ENCODE assay signal across 8 cellular contexts in genomic region chr6:29649701-29650673, GRCh38. TPM values are rescaled to one million over a fixed set of nuclear protein-coding genes. Genes with fewer than 3 reads are reported as not detected.
DNase-seq lines count a peak whose midpoint lies in the region; ATAC-seq and TF ChIP-seq lines count a peak whose summit lies in the region.

No MANE protein-coding gene starts in this region.

- no peaks in the 10 kb centered on the region for H3K27me3 ChIP-seq in liver (ENCODE audit: control insufficient read depth in 4 of 4, insufficient read depth in 4 of 4, low read length in 3 of 4)

- no peaks in the 10 kb centered on the region for H3K9me3 ChIP-seq in liver (ENCODE audit: control insufficient read depth in 4 of 4, low read length in 3 of 4)

- ATAC-seq in GM19328 (IDR thresholded peaks at IDR 0.05; ENCODE audit: unreplicated experiment) (peak; percentile 94), HG03520 (IDR thresholded peaks at IDR 0.05; ENCODE audit: unreplicated experiment) (peak; percentile 93)

- TF ChIP-seq CTCF in C4-2B (conservative IDR thresholded peaks at IDR 0.05) (peak; percentile 95), liver (IDR thresholded peaks at IDR 0.05; ENCODE audit: low read depth, low read length, missing input control) (peak; percentile 95)

- peak overlapping the region; percentile 59 for H3K27ac ChIP-seq in C4-2B
- peak overlapping the region; percentile 95 to 96 for H3K27ac ChIP-seq in liver (ENCODE audit: low read depth in 1 of 2, low read length in 2 of 2)

- DNase-seq in NCI-H526 treated with DMSO at 0.1 percent for 48 hours (lab: John Stamatoyannopoulos, UW) (peak; percentile 91), dermis blood vessel endothelial cell (peak; percentile 98)
- DNase-seq in activated CD4-positive, alpha-beta T cell treated with anti-CD3 and anti-CD28 coated beads, Interleukin-2, amount 50 U/mL, for 1 hour, result peak; percentile 99
- peak; percentile 99 for DNase-seq in stimulated activated CD4-positive, alpha-beta T cell treated with anti-CD3 and anti-CD28 coated beads, Interleukin-4, amount 100 ng/mL, for 24 hours

- peaks cover 0 to 4% (median 3%) of the 10 kb centered on the region in 4 donors for H3K4me1 ChIP-seq in liver (ENCODE audit: control insufficient read depth in 4 of 4, insufficient read depth in 4 of 4, low read length in 3 of 4)

- peak; percentile 46 to 63 for TF ChIP-seq RAD21 in liver (IDR thresholded peaks at IDR 0.05)

- peak overlapping the region; percentile 88 to 92 for H3K9ac ChIP-seq in liver (ENCODE audit: low read depth in 1 of 2, low read length in 2 of 2)

- H3K4me3 ChIP-seq in liver (ENCODE audit: low read depth in 1 of 3, low read length in 3 of 3), result peak overlapping the region; percentile 48 to 73 (median 72)

- no peaks in the 10 kb centered on the region for H3K36me3 ChIP-seq in liver (ENCODE audit: control insufficient read depth in 4 of 4, insufficient read depth in 3 of 4, low read depth in 1 of 4, low read length in 3 of 4)

- WGBS in liver, result 5% methylated on average over 33 of the region's 33 CpGs

TF ChIP-seq in liver, 16 proteins besides CTCF, POLR2A, EP300 and RAD21:
- TF ChIP-seq RXRA (IDR thresholded peaks at IDR 0.05) (peak; percentile 52 to 65), JUND (IDR thresholded peaks at IDR 0.05) (peak in 1 of 2 donors; percentile 36), GABPA (IDR thresholded peaks at IDR 0.05 in 1 of 2, conservative IDR thresholded peaks at IDR 0.05 in 1 of 2) (no peak), ATF3 (IDR thresholded peaks at IDR 0.05) (no peak), ZBTB33 (IDR thresholded peaks at IDR 0.05) (peak; percentile 10), HNF4A (conservative IDR thresholded peaks at IDR 0.05) (peak in 1 of 2 donors; percentile 28), HNF4G (IDR thresholded peaks at IDR 0.05) (no peak), NR2F2 (IDR thresholded peaks at IDR 0.05) (peak; percentile 65), FOXA2 (IDR thresholded peaks at IDR 0.05) (no peak), FOXA1 (IDR thresholded peaks at IDR 0.05) (no peak), YY1 (IDR thresholded peaks at IDR 0.05) (peak; percentile 99), EGR1 (IDR thresholded peaks at IDR 0.05; ENCODE audit: low read depth in 2 of 2) (no peak), TAF1 (conservative IDR thresholded peaks at IDR 0.05) (peak; percentile 82), SP1 (IDR thresholded peaks at IDR 0.05) (peak; percentile 71), MAX (IDR thresholded peaks at IDR 0.05) (peak; percentile 53), REST (IDR thresholded peaks at IDR 0.05) (peak; percentile 92)

RNA-seq across cellular contexts. Expression of gene MOG, which starts 6.9 kb away (rescaled TPM):
- total RNA-seq in dermis blood vessel endothelial cell (not detected in 2 replicates), liver (not detected)
- polyA plus RNA-seq in liver, result not detected

RNA-seq across cellular contexts. Expression of gene GABBR1, which starts 17.0 kb away (rescaled TPM):
- 1.0 and 5.4 TPM in 2 replicates for total RNA-seq in dermis blood vessel endothelial cell
- 1 to 10 TPM; 1.4 to 4.7 TPM for total RNA-seq in liver
- polyA plus RNA-seq in liver, result 1 to 10 TPM; 1.1 to 1.3 TPM

RNA-seq across cellular contexts. Expression of gene ZFP57, which starts 31.0 kb away (rescaled TPM):
- 1.7 TPM in 1 of 2 replicates, not detected in the other for total RNA-seq in dermis blood vessel endothelial cell
- not detected for total RNA-seq in liver
- not detected for polyA plus RNA-seq in liver

Comparison
In these comparisons a context has a peak if more than half of its experiments do, and no peak if none do; other contexts are left out.
1. Peak in every context shown above with its lines: DNase-seq, ATAC-seq, H3K4me3 ChIP-seq and H3K27ac ChIP-seq.